12 cellular contexts compared by ENCODE assay signal in genomic region chr12:810635-811415, GRCh38. TPM values are rescaled to one million over a fixed set of nuclear protein-coding genes. Genes with fewer than 3 reads are reported as not detected.
DNase-seq lines count a peak whose midpoint lies in the region; ATAC-seq, FAIRE-seq and TF ChIP-seq lines count a peak whose summit lies in the region.
"Had no signal": no experiment of that assay in that cellular context is flagged by ENCODE, and none has a peak within 500 bp of the region (broad histone marks: within the 10 kb centered on the region; RNA-seq: fewer than 3 reads in every experiment).

No MANE protein-coding gene starts in this region.

- H3K27ac ChIP-seq in astrocyte (ENCODE audit: low read depth, low read length): no peak overlapping the region

- H3K36me3 ChIP-seq in astrocyte (ENCODE audit: insufficient read depth, low read length) (no peaks in the 10 kb centered on the region), H7 (replicated peaks; ENCODE audit: control insufficient read depth, insufficient read depth, low read length) (peaks cover 2% of the 10 kb centered on the region)

- H3K9ac ChIP-seq in astrocyte (ENCODE audit: low read length): no peak overlapping the region

- H3K4me3 ChIP-seq in astrocyte (ENCODE audit: insufficient read depth, low read depth, low read length) (no peak overlapping the region), H7 (ENCODE audit: insufficient read depth, low read depth, low read length) (no peak overlapping the region)
- H3K4me3 ChIP-seq: esophagus squamous epithelium had no signal

- H3K27me3 ChIP-seq in astrocyte (ENCODE audit: insufficient read depth, low read length): no peaks in the 10 kb centered on the region
- H3K27me3 ChIP-seq in H7 (ENCODE audit: control insufficient read depth, insufficient read depth, low read length): no peaks in the 10 kb centered on the region
- H3K27me3 ChIP-seq: esophagus squamous epithelium had no signal

- POLR2A ChIA-PET in activated CD4-positive, alpha-beta T cell treated with anti-CD3 and anti-CD28 coated beads for 36 hours (lab: Charles Lee): interaction anchor here (0.8 to 1.1 kb wide), 2 partner anchors 56 to 58 kb away, joined by 3 to 4 read pairs; partner anchors contain the start of gene WNK1

- peak overlapping the region; percentile 32 for H3K4me3 Mint-ChIP-seq in activated CD4-positive, alpha-beta T cell treated with anti-CD3 and anti-CD28 coated beads for 36 hours
- no peak overlapping the region for H3K4me3 Mint-ChIP-seq in astrocyte (ENCODE audit: unreplicated experiment)
- H3K4me3 Mint-ChIP-seq: activated naive CD8-positive, alpha-beta T cell treated with anti-CD3 and anti-CD28 coated beads, Interleukin-2, amount 10 ng/mL, durations not matched to agents 7 days and 5 days had no signal

- no peaks in the 10 kb centered on the region for H3K9me3 ChIP-seq in astrocyte (ENCODE audit: insufficient read depth, low read depth, low read length)
- H3K9me3 ChIP-seq: esophagus squamous epithelium had no signal

- H4K20me1 ChIP-seq in astrocyte (ENCODE audit: insufficient read depth, low read length): peaks cover 79% of the 10 kb centered on the region

- no peak overlapping the region for H3K4me2 ChIP-seq in astrocyte (ENCODE audit: low read length)

- DNase-seq in activated CD4-positive, alpha-beta T cell treated with anti-CD3 and anti-CD28 coated beads for 36 hours: peak; percentile 84
- no peak for DNase-seq in activated CD4-positive, alpha-beta T cell treated with anti-CD3 and anti-CD28 coated beads for 4 hours
- DNase-seq in astrocyte (ENCODE audit: low read depth): peak; percentile 11
- DNase-seq in stimulated activated CD8-positive, alpha-beta memory T cell treated with anti-CD3 and anti-CD28 coated beads, Interleukin-12 subunit alpha, Interleukin-12 subunit beta, amount 100 ng/mL, for 24 hours (ENCODE audit: extremely low read depth): peak; percentile 16
- DNase-seq in H7: no peak
- DNase-seq in Right ventricle myocardium inferior (ENCODE audit: missing footprints): no peak
- DNase-seq in NCI-H1694 (lab: John Stamatoyannopoulos, UW): no peak
- DNase-seq: activated naive CD8-positive, alpha-beta T cell treated with anti-CD3 and anti-CD28 coated beads, Interleukin-2, amount 10 ng/mL, durations not matched to agents 7 days and 5 days; esophagus squamous epithelium; mammary epithelial cell; NCI-H1092 treated with DMSO at 0.1 percent for 48 hours had no signal

- no peaks in the 10 kb centered on the region for H3K27me3 Mint-ChIP-seq in activated CD4-positive, alpha-beta T cell treated with anti-CD3 and anti-CD28 coated beads for 36 hours
- H3K27me3 Mint-ChIP-seq in astrocyte (ENCODE audit: low read depth, unreplicated experiment): no peaks in the 10 kb centered on the region
- H3K27me3 Mint-ChIP-seq: activated naive CD8-positive, alpha-beta T cell treated with anti-CD3 and anti-CD28 coated beads, Interleukin-2, amount 10 ng/mL, durations not matched to agents 7 days and 5 days had no signal

- intact Hi-C loops in activated CD4-positive, alpha-beta T cell treated with anti-CD3 and anti-CD28 coated beads for 36 hours (cut with DNase I, micrococcal nuclease): loop anchor here (1.0 to 5.0 kb wide), 8 partner anchors 16 to 781 kb away; partner anchors contain the start of gene FBXL14 (in 1 of the 2)
- intact Hi-C loops in Right ventricle myocardium inferior (cut with DNase I): loop anchor here (5.0 to 10.0 kb wide), 2 partner anchors 59 to 166 kb away; partner anchors contain the start of gene WNK1

- CTCF ChIA-PET in activated CD4-positive, alpha-beta T cell treated with anti-CD3 and anti-CD28 coated beads for 36 hours (lab: Charles Lee): interaction anchor here (0.8 to 7.7 kb wide), 21 partner anchors 9 to 282 kb away, joined by 3 to 102 read pairs (median 3); partner anchors contain the start of genes RAD52 and WNK1

- peaks cover 20% of the 10 kb centered on the region for H3K36me3 Mint-ChIP-seq in activated CD4-positive, alpha-beta T cell treated with anti-CD3 and anti-CD28 coated beads for 36 hours (ENCODE audit: low read depth)
- peaks cover 3% of the 10 kb centered on the region for H3K36me3 Mint-ChIP-seq in astrocyte (ENCODE audit: low read depth, unreplicated experiment)

- peaks cover 69% of the 10 kb centered on the region for H3K4me1 Mint-ChIP-seq in activated CD4-positive, alpha-beta T cell treated with anti-CD3 and anti-CD28 coated beads for 36 hours
- H3K4me1 Mint-ChIP-seq in astrocyte (ENCODE audit: low read depth, unreplicated experiment): peaks cover 32% of the 10 kb centered on the region

- peaks cover 7% of the 10 kb centered on the region for H3K4me1 ChIP-seq in astrocyte (ENCODE audit: insufficient read depth, low read length)

- no peaks in the 10 kb centered on the region for H3K9me3 Mint-ChIP-seq in activated CD4-positive, alpha-beta T cell treated with anti-CD3 and anti-CD28 coated beads for 36 hours (ENCODE audit: low read depth)
- H3K9me3 Mint-ChIP-seq in astrocyte (ENCODE audit: unreplicated experiment): no peaks in the 10 kb centered on the region
- H3K9me3 Mint-ChIP-seq: activated naive CD8-positive, alpha-beta T cell treated with anti-CD3 and anti-CD28 coated beads, Interleukin-2, amount 10 ng/mL, durations not matched to agents 7 days and 5 days had no signal

- H3K79me2 ChIP-seq in astrocyte (ENCODE audit: insufficient read depth, low read length): peaks cover 85% of the 10 kb centered on the region

- no peak for TF ChIP-seq CTCF in astrocyte (IDR thresholded peaks at IDR 0.05; ENCODE audit: insufficient read depth, low read depth, low read length)

- peak; percentile 95 for ATAC-seq in activated CD4-positive, alpha-beta T cell treated with anti-CD3 and anti-CD28 coated beads for 36 hours
- ATAC-seq in HG03354 (IDR thresholded peaks at IDR 0.05; ENCODE audit: poor library complexity, severe bottlenecking, unreplicated experiment): peak; percentile 56
- ATAC-seq in Right ventricle myocardium inferior: no peak

- no peak for FAIRE-seq in astrocyte (lab: Jason Lieb, UNC)

- no peak overlapping the region for H2AFZ ChIP-seq in astrocyte (ENCODE audit: low read depth, low read length)

- H3K27ac Mint-ChIP-seq in activated CD4-positive, alpha-beta T cell treated with anti-CD3 and anti-CD28 coated beads for 36 hours: peak overlapping the region; percentile 78
- no peak overlapping the region for H3K27ac Mint-ChIP-seq in astrocyte (ENCODE audit: unreplicated experiment)
- H3K27ac Mint-ChIP-seq: activated naive CD8-positive, alpha-beta T cell treated with anti-CD3 and anti-CD28 coated beads, Interleukin-2, amount 10 ng/mL, durations not matched to agents 7 days and 5 days had no signal

RNA-seq across cellular contexts. Expression of gene WNK1, which starts 58.4 kb away (rescaled TPM):
- 100 to 1,000 TPM; 127 to 147 TPM for total RNA-seq in activated CD4-positive, alpha-beta T cell treated with anti-CD3 and anti-CD28 coated beads for 36 hours
- total RNA-seq in astrocyte (157 and 179 TPM in 2 replicates), Right ventricle myocardium inferior (284 TPM)
- 72.7 and 79.3 TPM in 2 replicates for total RNA-seq in H7 (2014; rRNA removed; shearing (Covaris generic))

Comparison
In these comparisons a context has a peak if more than half of its experiments do, and no peak if none do; other contexts are left out.
1. DNase-seq: peak in activated CD4-positive, alpha-beta T cell treated with anti-CD3 and anti-CD28 coated beads for 36 hours (single experiment), astrocyte (single experiment) and stimulated activated CD8-positive, alpha-beta memory T cell treated with anti-CD3 and anti-CD28 coated beads, Interleukin-12 subunit alpha, Interleukin-12 subunit beta, amount 100 ng/mL, for 24 hours (single experiment); none in activated CD4-positive, alpha-beta T cell treated with anti-CD3 and anti-CD28 coated beads for 4 hours (0 of 2), H7 (single experiment), Right ventricle myocardium inferior (single experiment) and NCI-H1694 (single experiment).